In the genomic region with DNA sequence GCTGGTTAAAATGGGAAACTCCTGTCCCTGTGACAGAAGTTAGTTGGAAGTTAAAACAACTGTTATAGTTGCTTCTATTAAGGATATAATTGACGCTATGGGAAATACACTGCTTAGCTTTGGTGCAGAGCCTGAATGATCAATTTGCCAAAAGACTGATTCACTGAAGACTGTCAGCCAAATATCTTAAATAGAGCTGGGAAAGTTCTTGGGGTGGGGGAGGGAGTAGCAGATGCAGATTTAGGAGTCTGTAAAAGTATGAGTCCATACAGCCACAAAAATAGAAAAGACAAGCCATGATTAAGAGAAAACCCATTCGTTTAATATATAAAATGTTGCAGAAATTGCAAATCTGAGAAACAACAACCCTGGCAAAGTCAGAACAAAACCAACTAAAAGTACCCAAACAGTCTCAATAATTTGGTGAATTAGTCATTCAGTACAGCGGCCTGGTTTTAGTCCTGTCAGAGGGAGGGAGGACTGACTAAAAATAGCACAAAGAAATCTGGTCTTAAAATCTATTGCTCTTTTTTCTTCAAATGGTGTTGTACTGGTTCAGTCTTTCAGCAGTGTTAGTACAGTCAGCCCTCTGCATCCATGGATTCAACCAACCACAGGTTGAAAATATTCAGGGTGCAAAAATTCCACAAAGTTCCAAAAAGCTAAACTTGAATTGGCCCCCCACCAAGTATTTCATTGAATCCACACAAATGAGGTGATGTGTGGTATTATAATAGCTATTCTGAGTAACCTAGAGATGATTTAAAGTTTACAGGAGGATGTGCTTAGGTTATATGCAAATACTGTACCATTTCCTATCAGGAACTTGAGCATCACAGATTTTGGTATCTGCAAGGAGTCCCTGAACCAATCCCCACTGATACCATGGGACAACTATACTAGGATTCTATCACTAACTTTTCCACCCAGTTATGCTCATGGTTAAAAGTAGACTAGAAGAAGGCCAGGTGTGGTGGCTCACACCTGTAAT, we compare ENCODE assay signal across 8 cellular contexts. TPM values are rescaled to one million over a fixed set of nuclear protein-coding genes. Genes with fewer than 3 reads are reported as not detected.
A peak's percentile ranks its signal among the peaks of the same experiment; 100 is the strongest.
DNase-seq lines count a peak whose midpoint lies in the region; ATAC-seq and TF ChIP-seq lines count a peak whose summit lies in the region.

No MANE protein-coding gene starts in this region.

- no peaks in the 10 kb centered on the region for H3K27me3 ChIP-seq in CD4-positive, alpha-beta T cell (ENCODE audit: control insufficient read depth, insufficient read depth, low read length)
- no peaks in the 10 kb centered on the region for H3K27me3 ChIP-seq in SK-N-SH (ENCODE audit: insufficient read depth)

- no peak for TF ChIP-seq RAD21 in SK-N-SH (IDR thresholded peaks at IDR 0.05; ENCODE audit: low read length)

- WGBS in SK-N-SH (ENCODE audit: low lambda C conversion rate): 37% methylated on average over 3 of the region's 3 CpGs

- peaks cover 63 to 80% of the 10 kb centered on the region in 2 experiments for H3K36me3 ChIP-seq in SK-N-SH (replicated peaks in 1 of 2; ENCODE audit: control insufficient read depth in 1 of 2, insufficient read depth in 2 of 2, low read length in 1 of 2)

- ATAC-seq in CD4-positive, alpha-beta T cell (ENCODE audit: poor library complexity): peak; percentile 25
- ATAC-seq in GM21447 (IDR thresholded peaks at IDR 0.05; ENCODE audit: unreplicated experiment): peak; percentile 71

- H3K27ac Mint-ChIP-seq in CD4-positive, alpha-beta T cell: peak overlapping the region; percentile 72
- peak overlapping the region; percentile 41 to 89 (median 86) for H3K27ac Mint-ChIP-seq in immature natural killer cell

- intact Hi-C loops in CD4-positive, alpha-beta T cell (cut with DNase I, micrococcal nuclease): loop anchor here in 1 of 2 experiments (1.0 to 5.0 kb wide), 2 partner anchors 8 to 34 kb away; no protein-coding TSS in a partner anchor

- peaks cover 97% of the 10 kb centered on the region for H3K79me2 ChIP-seq in SK-N-SH (ENCODE audit: insufficient read depth)

- H3K4me3 ChIP-seq in SK-N-SH (ENCODE audit: low read depth in 2 of 2, low read length in 1 of 2): no peak overlapping the region

- no peak for DNase-seq in CD4-positive, alpha-beta T cell
- no peak for DNase-seq in SK-N-SH
- no peak for DNase-seq in immature natural killer cell
- DNase-seq in amniotic stem cell (lab: John Stamatoyannopoulos, UW): no peak
- no peak for DNase-seq in activated CD8-positive, alpha-beta memory T cell treated with anti-CD3 and anti-CD28 coated beads for 24 hours
- no peak for DNase-seq in middle frontal gyrus (ENCODE audit: extremely low spot score, low spot score)
- no peak for DNase-seq in NCI-H2196 treated with DMSO at 0.1 percent for 48 hours (lab: John Stamatoyannopoulos, UW; ENCODE audit: unreplicated experiment)

- peak in 1 of 2 experiments; percentile 21; a peak in 1 of 4 replicates for TF ChIP-seq EP300 in SK-N-SH (IDR thresholded peaks at IDR 0.05; ENCODE audit: borderline replicate concordance in 1 of 2, low read depth in 1 of 2, low read length in 1 of 2)

- H4K20me1 ChIP-seq in SK-N-SH (ENCODE audit: insufficient read depth): peaks cover 85% of the 10 kb centered on the region

- H3K4me1 Mint-ChIP-seq in CD4-positive, alpha-beta T cell (ENCODE audit: low read depth): peaks cover 55% of the 10 kb centered on the region
- H3K4me1 Mint-ChIP-seq in immature natural killer cell: peaks cover 44 to 58% of the 10 kb centered on the region in 2 donors

- H3K27me3 Mint-ChIP-seq in CD4-positive, alpha-beta T cell: no peaks in the 10 kb centered on the region
- peaks cover 0 to 6% (median 2%) of the 10 kb centered on the region in 3 donors for H3K27me3 Mint-ChIP-seq in immature natural killer cell (ENCODE audit: low read depth in 3 of 3)

- peak overlapping the region; percentile 23 for H3K4me3 Mint-ChIP-seq in CD4-positive, alpha-beta T cell
- H3K4me3 Mint-ChIP-seq in immature natural killer cell: peak overlapping the region; percentile 9 to 67 (median 32)

- peaks cover 52% of the 10 kb centered on the region for H3F3A ChIP-seq in SK-N-SH (replicated peaks; ENCODE audit: insufficient read depth)

- H3K27ac ChIP-seq in CD4-positive, alpha-beta T cell (ENCODE audit: low read depth, low read length): peak overlapping the region; percentile 44
- peak overlapping the region; percentile 64 to 83; a peak in 3 of 4 replicates for H3K27ac ChIP-seq in SK-N-SH (ENCODE audit: low read depth in 2 of 2, low read length in 1 of 2)

- H3K4me1 ChIP-seq in SK-N-SH (ENCODE audit: control insufficient read depth in 1 of 2, insufficient read depth in 2 of 2, low read depth in 1 of 2, low read length in 1 of 2): peaks cover 6 to 28% of the 10 kb centered on the region in 2 experiments

- CTCF ChIA-PET in CD4-positive, alpha-beta T cell (lab: Charles Lee): interaction anchor here (1.1 to 6.6 kb wide), 2 partner anchors 12 to 30 kb away, joined by 3 to 38 read pairs; a partner anchor contains a TSS
- CTCF ChIA-PET in SK-N-SH (lab: Yijun Ruan, JAX): interaction anchor here (0.6 to 1.9 kb wide), 3 partner anchors 14 to 106 kb away, joined by 3 to 6 read pairs (median 3); no protein-coding TSS in a partner anchor

- no peaks in the 10 kb centered on the region for H3K9me2 ChIP-seq in SK-N-SH

- TF ChIP-seq CTCF in CD4-positive, alpha-beta T cell (IDR thresholded peaks at IDR 0.05): no peak
- no peak for TF ChIP-seq CTCF in SK-N-SH (IDR thresholded peaks at IDR 0.05)

- peaks cover 82% of the 10 kb centered on the region for H3K36me3 Mint-ChIP-seq in CD4-positive, alpha-beta T cell (ENCODE audit: low read depth)
- H3K36me3 Mint-ChIP-seq in immature natural killer cell: peaks cover 5 to 27% (median 14%) of the 10 kb centered on the region in 3 donors

- no peaks in the 10 kb centered on the region for H3K9me3 Mint-ChIP-seq in CD4-positive, alpha-beta T cell
- H3K9me3 Mint-ChIP-seq in immature natural killer cell: no peaks in the 10 kb centered on the region

- H3K4me2 ChIP-seq in SK-N-SH: peak overlapping the region; percentile 46

- peak overlapping the region; percentile 13; the same call in 1 of the 2 replicates for H3K9ac ChIP-seq in SK-N-SH

- H3K9me3 ChIP-seq in CD4-positive, alpha-beta T cell (ENCODE audit: control insufficient read depth, low read length): no peaks in the 10 kb centered on the region
- no peaks in the 10 kb centered on the region for H3K9me3 ChIP-seq in SK-N-SH

- H2AFZ ChIP-seq in SK-N-SH (ENCODE audit: low read depth): no peak overlapping the region

- POLR2A ChIA-PET in CD4-positive, alpha-beta T cell (lab: Charles Lee): interaction anchor here (0.6 to 4.6 kb wide), 7 partner anchors 13 to 88 kb away, joined by 3 to 27 read pairs (median 4); a partner anchor contains a TSS
- POLR2A ChIA-PET in SK-N-SH (lab: Yijun Ruan, JAX): interaction anchor here (0.7 kb wide), 1 partner anchor 9 kb away, joined by 3 read pairs; no protein-coding TSS in a partner anchor

TF ChIP-seq in SK-N-SH, 30 proteins besides CTCF, POLR2A, EP300 and RAD21:
- TF ChIP-seq RFX5 (IDR thresholded peaks at IDR 0.05; ENCODE audit: low read length) (no peak), POLR2AphosphoS5 (IDR thresholded peaks at IDR 0.05; ENCODE audit: low read depth, low read length) (peak; percentile 33), MEF2A (IDR thresholded peaks at IDR 0.05; ENCODE audit: borderline replicate concordance, low read depth) (peak; percentile 96), GABPA (IDR thresholded peaks at IDR 0.05; ENCODE audit: low read depth) (no peak), TAF1 (IDR thresholded peaks at IDR 0.05; ENCODE audit: borderline replicate concordance, low read depth, low read length) (no peak), MXI1 (IDR thresholded peaks at IDR 0.05; ENCODE audit: low read depth, low read length) (no peak), RXRA (IDR thresholded peaks at IDR 0.05; ENCODE audit: borderline replicate concordance, low read depth) (no peak), NFIC (IDR thresholded peaks at IDR 0.05; ENCODE audit: borderline replicate concordance) (peak; percentile 18; the same call in 1 of the 2 replicates), TCF12 (IDR thresholded peaks at IDR 0.05) (peak; percentile 66; the same call in 1 of the 2 replicates), FOSL2 (IDR thresholded peaks at IDR 0.05; ENCODE audit: borderline replicate concordance, low read depth) (peak; percentile 52; the same call in 1 of the 2 replicates), JUND (IDR thresholded peaks at IDR 0.05) (peak; percentile 51)
- TF ChIP-seq, protein P1, sequence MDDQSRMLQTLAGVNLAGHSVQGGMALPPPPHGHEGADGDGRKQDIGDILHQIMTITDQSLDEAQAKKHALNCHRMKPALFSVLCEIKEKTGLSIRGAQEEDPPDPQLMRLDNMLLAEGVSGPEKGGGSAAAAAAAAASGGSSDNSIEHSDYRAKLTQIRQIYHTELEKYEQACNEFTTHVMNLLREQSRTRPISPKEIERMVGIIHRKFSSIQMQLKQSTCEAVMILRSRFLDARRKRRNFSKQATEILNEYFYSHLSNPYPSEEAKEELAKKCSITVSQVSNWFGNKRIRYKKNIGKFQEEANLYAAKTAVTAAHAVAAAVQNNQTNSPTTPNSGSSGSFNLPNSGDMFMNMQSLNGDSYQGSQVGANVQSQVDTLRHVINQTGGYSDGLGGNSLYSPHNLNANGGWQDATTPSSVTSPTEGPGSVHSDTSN (IDR thresholded peaks at IDR 0.05): peak; percentile 49; the same call in 1 of the 2 replicates
- TF ChIP-seq, protein P2, sequence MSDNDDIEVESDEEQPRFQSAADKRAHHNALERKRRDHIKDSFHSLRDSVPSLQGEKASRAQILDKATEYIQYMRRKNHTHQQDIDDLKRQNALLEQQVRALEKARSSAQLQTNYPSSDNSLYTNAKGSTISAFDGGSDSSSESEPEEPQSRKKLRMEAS (IDR thresholded peaks at IDR 0.05; ENCODE audit: low read depth): peak; percentile 31; the same call in 1 of the 2 replicates
- TF ChIP-seq, protein P3, sequence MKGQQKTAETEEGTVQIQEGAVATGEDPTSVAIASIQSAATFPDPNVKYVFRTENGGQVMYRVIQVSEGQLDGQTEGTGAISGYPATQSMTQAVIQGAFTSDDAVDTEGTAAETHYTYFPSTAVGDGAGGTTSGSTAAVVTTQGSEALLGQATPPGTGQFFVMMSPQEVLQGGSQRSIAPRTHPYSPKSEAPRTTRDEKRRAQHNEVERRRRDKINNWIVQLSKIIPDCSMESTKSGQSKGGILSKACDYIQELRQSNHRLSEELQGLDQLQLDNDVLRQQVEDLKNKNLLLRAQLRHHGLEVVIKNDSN (IDR thresholded peaks at IDR 0.05; ENCODE audit: borderline replicate concordance, low read depth): no peak

RNA-seq across cellular contexts. Expression of a gene that starts 30.0 kb away (rescaled TPM):
- 100 to 1,000 TPM; 213 to 218 TPM for total RNA-seq in CD4-positive, alpha-beta T cell
- 47.8 and 52.0 TPM in 2 replicates for polyA plus RNA-seq in SK-N-SH (2012; rRNA removed)
- polyA plus RNA-seq in SK-N-SH (2012; cell fraction: cytosol; rRNA removed): 74.7 and 89.6 TPM in 2 replicates
- 34.1 and 67.1 TPM in 2 replicates for polyA plus RNA-seq in SK-N-SH (2012; cell fraction: nucleus; rRNA removed)
- polyA plus RNA-seq in immature natural killer cell: 100 to 1,000 TPM; 255 to 300 (median 271) TPM
